ENCODE assay signal across 29 cellular contexts in the genomic region with DNA sequence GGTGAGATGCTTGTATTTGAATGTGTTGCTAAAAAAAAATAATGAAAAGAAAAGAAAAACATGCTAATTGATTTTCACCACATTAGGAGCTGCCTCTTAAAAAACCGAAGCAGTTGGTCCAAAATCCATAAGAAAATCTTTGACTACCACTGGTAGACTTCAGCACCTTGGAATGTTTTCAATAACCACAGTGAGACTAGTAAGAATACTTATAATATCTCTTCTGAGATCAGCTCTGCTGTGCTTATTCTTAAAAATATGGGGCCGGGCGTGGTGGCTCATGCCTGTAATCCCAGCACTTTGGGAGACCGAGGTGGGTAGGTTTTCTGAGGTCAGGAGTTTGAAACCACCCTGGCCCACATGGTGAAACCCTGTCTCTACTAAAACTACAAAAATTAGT.
"Had no signal": no experiment of that assay in that cellular context is flagged by ENCODE, and none has a peak within 500 bp of the region (broad histone marks: within the 10 kb centered on the region; RNA-seq: fewer than 3 reads in every experiment).

No MANE protein-coding gene starts in this region.

- DNase-seq: activated CD4-positive, alpha-beta T cell treated with anti-CD3 and anti-CD28 coated beads for 4 hours; activated CD4-positive, alpha-beta T cell treated with anti-CD3 and anti-CD28 coated beads, Interleukin-2, amount 50 U/mL, for 4 hours; activated CD8-positive, alpha-beta memory T cell treated with anti-CD3 and anti-CD28 coated beads, Interleukin-2, amount 50 U/mL, for 4 hours; activated gamma-delta T cell; activated naive CD8-positive, alpha-beta T cell treated with anti-CD3 and anti-CD28 coated beads, Interleukin-2, amount 50 U/mL, for 24 hours; activated T-cell treated with anti-CD3 and anti-CD28 coated beads, Interleukin-2, amount 50 U/mL, for 1 hour; amygdala; central memory CD4-positive, alpha-beta T cell; endodermal cell; foreskin keratinocyte; heart left ventricle; hypothalamus; immature natural killer cell; naive B cell; ovary; retina; small intestine; stimulated activated CD4-positive, alpha-beta T cell treated with anti-CD3 and anti-CD28 coated beads, Interleukin-2, amount 100 ng/mL, for 24 hours; stimulated activated naive CD4-positive, alpha-beta T cell; tibial artery had no signal

- H3K4me1 ChIP-seq: prostate gland had no signal

- H3K36me3 ChIP-seq: breast epithelium, heart left ventricle, ovary, prostate gland, suprapubic skin, tibial artery had no signal

- H3K27me3 ChIP-seq: breast epithelium, foreskin keratinocyte, heart left ventricle, ovary, suprapubic skin, tibial artery had no signal

- FAIRE-seq: small intestine had no signal

- H3K27ac Mint-ChIP-seq: activated naive CD4-positive, alpha-beta T cell treated with anti-CD3 and anti-CD28 coated beads, Interleukin-2, amount 50 U/mL, for 24 hours; activated naive CD8-positive, alpha-beta T cell treated with anti-CD3 and anti-CD28 coated beads, Interleukin-2, amount 50 U/mL, for 24 hours; activated T-helper 1 cell treated with anti-CD3 and anti-CD28 coated beads, Interleukin-12 subunit alpha, Interleukin-12 subunit beta, Interleukin-2, Interleukin-4 antibody, amounts not matched to agents 30 ng/mL and 10 ng/mL and 1 ng/mL, durations not matched to agents 14 hours and 24 hours and 36 hours; endodermal cell; mesothelial cell of epicardium; T-helper 2 cell treated with Interferon-gamma antibody and Interleukin-4, amounts not matched to agents 5 μg/mL and 100 μg/mL, for 36 hours had no signal

- H3K27me3 Mint-ChIP-seq: activated naive CD4-positive, alpha-beta T cell treated with anti-CD3 and anti-CD28 coated beads, Interleukin-2, amount 50 U/mL, for 24 hours; activated naive CD8-positive, alpha-beta T cell treated with anti-CD3 and anti-CD28 coated beads, Interleukin-2, amount 50 U/mL, for 24 hours; naive B cell had no signal

- H3K36me3 Mint-ChIP-seq: activated naive CD4-positive, alpha-beta T cell treated with anti-CD3 and anti-CD28 coated beads, Interleukin-2, amount 50 U/mL, for 24 hours; immature natural killer cell; mesothelial cell of epicardium had no signal

- H3K9me3 ChIP-seq: breast epithelium, heart left ventricle, ovary, prostate gland, suprapubic skin, tibial artery had no signal

- H3K4me3 ChIP-seq: breast epithelium, heart left ventricle, ovary, prostate gland, suprapubic skin, tibial artery had no signal

- H3K4me3 Mint-ChIP-seq: activated naive CD4-positive, alpha-beta T cell treated with anti-CD3 and anti-CD28 coated beads, Interleukin-2, amount 50 U/mL, for 24 hours; activated naive CD8-positive, alpha-beta T cell treated with anti-CD3 and anti-CD28 coated beads, Interleukin-2, amount 50 U/mL, for 24 hours; activated T-helper 1 cell treated with anti-CD3 and anti-CD28 coated beads, Interleukin-12 subunit alpha, Interleukin-12 subunit beta, Interleukin-2, Interleukin-4 antibody, amounts not matched to agents 30 ng/mL and 10 ng/mL and 1 ng/mL, durations not matched to agents 14 hours and 24 hours and 36 hours; endodermal cell; mesothelial cell of epicardium; T-helper 2 cell treated with Interferon-gamma antibody and Interleukin-4, amounts not matched to agents 5 μg/mL and 100 μg/mL, for 36 hours had no signal

- H3K27ac ChIP-seq: breast epithelium, foreskin keratinocyte, heart left ventricle, ovary, prostate gland, suprapubic skin, tibial artery had no signal

- H3K9me3 Mint-ChIP-seq: activated naive CD4-positive, alpha-beta T cell treated with anti-CD3 and anti-CD28 coated beads, Interleukin-2, amount 50 U/mL, for 24 hours; activated naive CD8-positive, alpha-beta T cell treated with anti-CD3 and anti-CD28 coated beads, Interleukin-2, amount 50 U/mL, for 24 hours; activated T-helper 1 cell treated with anti-CD3 and anti-CD28 coated beads, Interleukin-12 subunit alpha, Interleukin-12 subunit beta, Interleukin-2, Interleukin-4 antibody, amounts not matched to agents 30 ng/mL and 10 ng/mL and 1 ng/mL, durations not matched to agents 14 hours and 24 hours and 36 hours; endodermal cell; immature natural killer cell; mesothelial cell of epicardium; naive B cell; T-helper 2 cell treated with Interferon-gamma antibody and Interleukin-4, amounts not matched to agents 5 μg/mL and 100 μg/mL, for 36 hours had no signal

- ATAC-seq: activated naive CD8-positive, alpha-beta T cell treated with anti-CD3 and anti-CD28 coated beads, Interleukin-2, amount 50 U/mL, for 24 hours; esophagus mucosa; foreskin keratinocyte; heart left ventricle; sciatic nerve had no signal
